Comparison of ENCODE assay signal across 13 cellular contexts in genomic region chrX:155857561-155857960, GRCh38. TPM values are rescaled to one million over a fixed set of nuclear protein-coding genes. Genes with fewer than 3 reads are reported as not detected.
DNase-seq lines count a peak whose midpoint lies in the region; ATAC-seq, FAIRE-seq and TF ChIP-seq lines count a peak whose summit lies in the region.
"Had no signal": no experiment of that assay in that cellular context is flagged by ENCODE, and none has a peak within 500 bp of the region (broad histone marks: within the 10 kb centered on the region; RNA-seq: fewer than 3 reads in every experiment).

No MANE protein-coding gene starts in this region.

- no peak overlapping the region for H3K27ac ChIP-seq in pancreas
- H3K27ac ChIP-seq: ascending aorta, BLaER1, parathyroid adenoma had no signal

- H3K27me3 Mint-ChIP-seq in activated naive CD4-positive, alpha-beta T cell treated with anti-CD3 and anti-CD28 coated beads for 36 hours (ENCODE audit: low read depth) = peaks cover 5% of the 10 kb centered on the region
- H3K27me3 Mint-ChIP-seq in mesothelial cell of epicardium (ENCODE audit: low read depth) = no peaks in the 10 kb centered on the region

- no peak for ATAC-seq in activated naive CD4-positive, alpha-beta T cell treated with anti-CD3 and anti-CD28 coated beads, Interleukin-2, amount 50 U/mL, for 72 hours
- no peak for ATAC-seq in left colon
- ATAC-seq in pancreas = no peak

- H3K4me1 ChIP-seq in pancreas = no peaks in the 10 kb centered on the region
- H3K4me1 ChIP-seq: ascending aorta, BLaER1, parathyroid adenoma had no signal

- no peaks in the 10 kb centered on the region for H3K9me3 ChIP-seq in pancreas
- H3K9me3 ChIP-seq: ascending aorta, BLaER1 had no signal

- no peak for FAIRE-seq in pancreas (lab: Jason Lieb, UNC)

- TF ChIP-seq CTCF in cardiac fibroblast (IDR thresholded peaks at IDR 0.05; ENCODE audit: low read depth, low read length) = peak; percentile 17
- TF ChIP-seq CTCF in mesothelial cell of epicardium (IDR thresholded peaks at IDR 0.05; ENCODE audit: unreplicated experiment) = no peak
- TF ChIP-seq CTCF in pancreas (IDR thresholded peaks at IDR 0.05) = no peak

- no peaks in the 10 kb centered on the region for H3K9me3 Mint-ChIP-seq in activated naive CD4-positive, alpha-beta T cell treated with anti-CD3 and anti-CD28 coated beads for 36 hours
- no peaks in the 10 kb centered on the region for H3K9me3 Mint-ChIP-seq in activated naive CD4-positive, alpha-beta T cell treated with anti-CD3 and anti-CD28 coated beads, Interleukin-2, amount 50 U/mL, for 72 hours
- H3K9me3 Mint-ChIP-seq in mesothelial cell of epicardium = peaks cover 19% of the 10 kb centered on the region

- H3K4me3 ChIP-seq in cardiac fibroblast (replicated peaks in 1 of 2; ENCODE audit: low read depth in 2 of 2, low read length in 2 of 2) = no peak overlapping the region
- no peak overlapping the region for H3K4me3 ChIP-seq in pancreas
- H3K4me3 ChIP-seq: ascending aorta, BLaER1 had no signal

- H3K4me1 Mint-ChIP-seq in activated naive CD4-positive, alpha-beta T cell treated with anti-CD3 and anti-CD28 coated beads for 36 hours (ENCODE audit: low read depth) = no peaks in the 10 kb centered on the region
- H3K4me1 Mint-ChIP-seq in mesothelial cell of epicardium = no peaks in the 10 kb centered on the region

- no peaks in the 10 kb centered on the region for H3K27me3 ChIP-seq in pancreas
- H3K27me3 ChIP-seq: ascending aorta had no signal

- H3K36me3 ChIP-seq in pancreas = no peaks in the 10 kb centered on the region
- H3K36me3 ChIP-seq: ascending aorta, BLaER1 had no signal

- CTCF ChIA-PET in activated naive CD4-positive, alpha-beta T cell treated with anti-CD3 and anti-CD28 coated beads for 36 hours (lab: Charles Lee) = no interaction called here

- 4 to 6% methylated on average over 1 of the region's 1 CpG for WGBS in pancreas, 2 donors

- peak; percentile 6 for DNase-seq in activated naive CD4-positive, alpha-beta T cell treated with anti-CD3 and anti-CD28 coated beads for 36 hours
- no peak for DNase-seq in activated naive CD4-positive, alpha-beta T cell treated with anti-CD3 and anti-CD28 coated beads, Interleukin-2, amount 50 U/mL, for 72 hours (ENCODE audit: low spot score in 2 of 2)
- DNase-seq in NAMALWA (ENCODE audit: low spot score) (peak; percentile 5), cardiac fibroblast (ENCODE audit: low read depth in 2 of 2) (peak; percentile 11 to 34), left colon (no peak), mesothelial cell of epicardium (ENCODE audit: low spot score in 2 of 2, unreplicated experiment in 2 of 2) (no peak), pancreas (no peak)
- no peak for DNase-seq in stimulated activated CD4-positive, alpha-beta T cell treated with anti-CD3 and anti-CD28 coated beads, Interleukin-4, amount 100 ng/mL, for 24 hours
- DNase-seq: activated CD4-positive, alpha-beta T cell treated with anti-CD3 and anti-CD28 coated beads, Interleukin-2, amount 50 U/mL, for 1 hour; NCI-H146 had no signal

- H3K27ac Mint-ChIP-seq in activated naive CD4-positive, alpha-beta T cell treated with anti-CD3 and anti-CD28 coated beads for 36 hours = no peak overlapping the region
- H3K27ac Mint-ChIP-seq in activated naive CD4-positive, alpha-beta T cell treated with anti-CD3 and anti-CD28 coated beads, Interleukin-2, amount 50 U/mL, for 72 hours = no peak overlapping the region
- H3K27ac Mint-ChIP-seq in mesothelial cell of epicardium = no peak overlapping the region

- intact Hi-C loops in activated naive CD4-positive, alpha-beta T cell treated with anti-CD3 and anti-CD28 coated beads for 36 hours (cut with micrococcal nuclease) = no loop called here
- intact Hi-C loops in left colon (cut with DNase I, micrococcal nuclease) (no loop called here), pancreas (cut with DNase I) (no loop called here)

- no peak overlapping the region for H3K4me3 Mint-ChIP-seq in activated naive CD4-positive, alpha-beta T cell treated with anti-CD3 and anti-CD28 coated beads for 36 hours
- no peak overlapping the region for H3K4me3 Mint-ChIP-seq in mesothelial cell of epicardium

- no peaks in the 10 kb centered on the region for H3K36me3 Mint-ChIP-seq in activated naive CD4-positive, alpha-beta T cell treated with anti-CD3 and anti-CD28 coated beads for 36 hours (ENCODE audit: low read depth)
- no peaks in the 10 kb centered on the region for H3K36me3 Mint-ChIP-seq in activated naive CD4-positive, alpha-beta T cell treated with anti-CD3 and anti-CD28 coated beads, Interleukin-2, amount 50 U/mL, for 72 hours
- no peaks in the 10 kb centered on the region for H3K36me3 Mint-ChIP-seq in mesothelial cell of epicardium

RNA-seq across cellular contexts. Expression of gene VAMP7, which starts 23.6 kb away (rescaled TPM):
- 10 to 100 TPM; 33.5 to 34.4 TPM for total RNA-seq in activated naive CD4-positive, alpha-beta T cell treated with anti-CD3 and anti-CD28 coated beads for 36 hours
- 10 to 100 TPM; 34.7 to 41.2 TPM for total RNA-seq in activated naive CD4-positive, alpha-beta T cell treated with anti-CD3 and anti-CD28 coated beads, Interleukin-2, amount 50 U/mL, for 72 hours
- 10 to 100 TPM; 29.5 to 30.5 TPM for total RNA-seq in left colon
- 20.4 to 20.5 TPM (median 20.4 TPM) in 3 replicates for total RNA-seq in mesothelial cell of epicardium
- 10 to 100 TPM in 5 of 6 donors, 1 to 10 TPM in 1; 9.4 to 16.4 (median 12.9) TPM for total RNA-seq in pancreas
- polyA plus RNA-seq in pancreas = 10 to 100 TPM in 1 of 2 donors, 1 to 10 TPM in 1; 7.0 to 11.1 TPM

Comparison
In these comparisons a context has a peak if more than half of its experiments do, and no peak if none do; other contexts are left out.
1. DNase-seq: peak in activated naive CD4-positive, alpha-beta T cell treated with anti-CD3 and anti-CD28 coated beads for 36 hours (single experiment), NAMALWA (single experiment) and cardiac fibroblast (2 of 2); none in activated naive CD4-positive, alpha-beta T cell treated with anti-CD3 and anti-CD28 coated beads, Interleukin-2, amount 50 U/mL, for 72 hours (0 of 2), left colon (0 of 2), mesothelial cell of epicardium (0 of 2), stimulated activated CD4-positive, alpha-beta T cell treated with anti-CD3 and anti-CD28 coated beads, Interleukin-4, amount 100 ng/mL, for 24 hours (single experiment) and pancreas (0 of 6).